In genomic region chr17:66268247-66268927, GRCh38 we compare ENCODE assay signal across 16 cellular contexts. TPM values are rescaled to one million over a fixed set of nuclear protein-coding genes. Genes with fewer than 3 reads are reported as not detected.
DNase-seq lines count a peak whose midpoint lies in the region; ATAC-seq lines count a peak whose summit lies in the region.
"Had no signal": no experiment of that assay in that cellular context is flagged by ENCODE, and none has a peak within 500 bp of the region (broad histone marks: within the 10 kb centered on the region; RNA-seq: fewer than 3 reads in every experiment).

No MANE protein-coding gene starts in this region.

- no peak overlapping the region for H3K4me2 ChIP-seq in neuronal stem cell (ENCODE audit: insufficient read depth, low read length, poor library complexity, severe bottlenecking)

- H3K4ac ChIP-seq in neuronal stem cell (ENCODE audit: low read length), result no peak overlapping the region

- H3K27me3 Mint-ChIP-seq in stimulated activated naive B cell treated with anti-CD40 and anti-IgM and Interleukin-4, amounts not matched to agents 10 μg/mL and 1 μg/mL and 100 μg/mL, for 72 hours, result peaks cover 7 to 32% of the 10 kb centered on the region in 2 donors

- no peak overlapping the region for H4K91ac ChIP-seq in neuronal stem cell (ENCODE audit: low read depth, low read length, poor library complexity)

- DNase-seq in GM04503 (ENCODE audit: low read depth) (peak; percentile 70), amniotic epithelial cell (ENCODE audit: low read depth) (peak; percentile 79), fibroblast of the conjunctiva (ENCODE audit: low read depth) (peak; percentile 78), skeletal muscle cell (ENCODE audit: low read depth) (peak; percentile 70), DMS 273 (lab: John Stamatoyannopoulos, UW; ENCODE audit: unreplicated experiment) (no peak), mesenteric fat pad (ENCODE audit: low spot score) (no peak), neuronal stem cell (ENCODE audit: low spot score) (no peak)
- no peak for DNase-seq in stimulated activated naive B cell treated with anti-CD40 and anti-IgM and Interleukin-4, amounts not matched to agents 10 μg/mL and 1 μg/mL and 100 μg/mL, for 72 hours
- DNase-seq: activated CD8-positive, alpha-beta memory T cell treated with anti-CD3 and anti-CD28 coated beads, Interleukin-2, amount 50 U/mL, for 4 hours; activated naive CD8-positive, alpha-beta T cell treated with anti-CD3 and anti-CD28 coated beads, Interleukin-2, amount 10 ng/mL, durations not matched to agents 7 days and 5 days; glutamatergic neuron; naive thymus-derived CD4-positive, alpha-beta T cell; NCI-H2227 treated with DMSO at 0.1 percent for 48 hours; sigmoid colon; stomach had no signal

- no peak overlapping the region for H2BK5ac ChIP-seq in neuronal stem cell (ENCODE audit: low read length)

- H3K9me3 Mint-ChIP-seq in stimulated activated naive B cell treated with anti-CD40 and anti-IgM and Interleukin-4, amounts not matched to agents 10 μg/mL and 1 μg/mL and 100 μg/mL, for 72 hours, result peaks cover 5 to 12% of the 10 kb centered on the region in 2 donors

- H2BK15ac ChIP-seq in neuronal stem cell (ENCODE audit: low read length), result no peak overlapping the region

- no peak overlapping the region for H3K4me3 ChIP-seq in skeletal muscle cell (ENCODE audit: low read depth, low read length)
- H3K4me3 ChIP-seq in neuronal stem cell (ENCODE audit: low read length in 2 of 2), result no peak overlapping the region
- H3K4me3 ChIP-seq: HAP-1, sigmoid colon, stomach had no signal

- no peak overlapping the region for H4K8ac ChIP-seq in neuronal stem cell (ENCODE audit: low read depth, low read length)

- H2BK120ac ChIP-seq in neuronal stem cell (ENCODE audit: low read depth, low read length), result no peak overlapping the region

- H3K36me3 Mint-ChIP-seq in stimulated activated naive B cell treated with anti-CD40 and anti-IgM and Interleukin-4, amounts not matched to agents 10 μg/mL and 1 μg/mL and 100 μg/mL, for 72 hours, result no peaks in the 10 kb centered on the region

- H3K27ac ChIP-seq in neuronal stem cell (replicated peaks; ENCODE audit: low read length), result no peak overlapping the region
- H3K27ac ChIP-seq: stomach had no signal

- H3K14ac ChIP-seq in neuronal stem cell (ENCODE audit: low read length), result no peak overlapping the region

- H3K79me1 ChIP-seq in neuronal stem cell (ENCODE audit: low read depth, low read length), result no peaks in the 10 kb centered on the region

- H3K4me3 Mint-ChIP-seq in stimulated activated naive B cell treated with anti-CD40 and anti-IgM and Interleukin-4, amounts not matched to agents 10 μg/mL and 1 μg/mL and 100 μg/mL, for 72 hours, result no peak overlapping the region
- H3K4me3 Mint-ChIP-seq: activated naive CD8-positive, alpha-beta T cell treated with anti-CD3 and anti-CD28 coated beads, Interleukin-2, amount 10 ng/mL, durations not matched to agents 7 days and 5 days; naive thymus-derived CD4-positive, alpha-beta T cell had no signal

- H3K36me3 ChIP-seq in neuronal stem cell (replicated peaks in 1 of 2; ENCODE audit: control insufficient read depth in 2 of 2, insufficient read depth in 2 of 2, low read length in 2 of 2), result no peaks in the 10 kb centered on the region
- H3K36me3 ChIP-seq: HAP-1, sigmoid colon, stomach had no signal

- no peak overlapping the region for H3K18ac ChIP-seq in neuronal stem cell (ENCODE audit: low read length)

- H3K23ac ChIP-seq in neuronal stem cell (ENCODE audit: low read depth, low read length, poor library complexity), result no peak overlapping the region

- H3K27me3 ChIP-seq in neuronal stem cell (ENCODE audit: control insufficient read depth in 3 of 3, insufficient read depth in 3 of 3, low read depth in 1 of 3, low read length in 3 of 3), result peaks cover 0 to 7% (median 0%) of the 10 kb centered on the region in 3 experiments
- H3K27me3 ChIP-seq: sigmoid colon, stomach had no signal

- no CpG with 5 or more reads among the region's 8 CpGs for WGBS in neuronal stem cell (ENCODE audit: extremely low coverage in 2 of 2, insufficient read length in 2 of 2, insufficient replicate concordance in 1 of 2), 2 donors

- no peak overlapping the region for H3K9ac ChIP-seq in neuronal stem cell (ENCODE audit: low read depth, low read length, poor library complexity)

- H2AK5ac ChIP-seq in neuronal stem cell (ENCODE audit: low read depth, low read length), result no peak overlapping the region

- H2BK12ac ChIP-seq in neuronal stem cell (ENCODE audit: low read length), result no peak overlapping the region

- no peak overlapping the region for H2AFZ ChIP-seq in neuronal stem cell (ENCODE audit: low read length)

- no peaks in the 10 kb centered on the region for H3K4me1 Mint-ChIP-seq in stimulated activated naive B cell treated with anti-CD40 and anti-IgM and Interleukin-4, amounts not matched to agents 10 μg/mL and 1 μg/mL and 100 μg/mL, for 72 hours

- peaks cover 5 to 7% of the 10 kb centered on the region in 2 donors for H3K9me3 ChIP-seq in neuronal stem cell (replicated peaks in 1 of 2; ENCODE audit: control insufficient read depth in 2 of 2, insufficient read depth in 1 of 2, low read depth in 1 of 2, low read length in 2 of 2)
- H3K9me3 ChIP-seq: HAP-1, sigmoid colon had no signal

- no peak overlapping the region for H3K27ac Mint-ChIP-seq in stimulated activated naive B cell treated with anti-CD40 and anti-IgM and Interleukin-4, amounts not matched to agents 10 μg/mL and 1 μg/mL and 100 μg/mL, for 72 hours
- H3K27ac Mint-ChIP-seq: activated naive CD8-positive, alpha-beta T cell treated with anti-CD3 and anti-CD28 coated beads, Interleukin-2, amount 10 ng/mL, durations not matched to agents 7 days and 5 days; naive thymus-derived CD4-positive, alpha-beta T cell had no signal

- no peak for ATAC-seq in stimulated activated naive B cell treated with anti-CD40 and anti-IgM and Interleukin-4, amounts not matched to agents 10 μg/mL and 1 μg/mL and 100 μg/mL, for 72 hours (replicated peaks)
- ATAC-seq: naive thymus-derived CD4-positive, alpha-beta T cell had no signal

- H3K4me1 ChIP-seq in neuronal stem cell (ENCODE audit: control insufficient read depth in 2 of 2, insufficient read depth in 1 of 2, low read depth in 1 of 2, low read length in 2 of 2), result no peaks in the 10 kb centered on the region
- H3K4me1 ChIP-seq: HAP-1 had no signal

RNA-seq across cellular contexts. Expression of gene PRKCA, which starts 34.0 kb away (rescaled TPM):
- total RNA-seq in mesenteric fat pad, result 14.9 TPM
- polyA plus RNA-seq in neuronal stem cell (2013, experiment 1 of 2), result 1.5 TPM
- 1.5 TPM for polyA plus RNA-seq in neuronal stem cell (2013, experiment 2 of 2)

RNA-seq across cellular contexts. Expression of gene APOH, which starts 39.2 kb away (rescaled TPM):
- not detected for total RNA-seq in mesenteric fat pad
- polyA plus RNA-seq in neuronal stem cell (2013, experiment 1 of 2), result not detected
- not detected for polyA plus RNA-seq in neuronal stem cell (2013, experiment 2 of 2)
- total RNA-seq: activated naive CD8-positive, alpha-beta T cell treated with anti-CD3 and anti-CD28 coated beads, Interleukin-2, amount 10 ng/mL, durations not matched to agents 7 days and 5 days; naive thymus-derived CD4-positive, alpha-beta T cell had no signal
- polyA plus RNA-seq: naive thymus-derived CD4-positive, alpha-beta T cell had no signal

Comparison
In these comparisons a context has a peak if more than half of its experiments do, and no peak if none do; other contexts are left out.
1. DNase-seq: peak in GM04503 (single experiment), amniotic epithelial cell (single experiment), fibroblast of the conjunctiva (single experiment) and skeletal muscle cell (single experiment); none in stimulated activated naive B cell treated with anti-CD40 and anti-IgM and Interleukin-4, amounts not matched to agents 10 μg/mL and 1 μg/mL and 100 μg/mL, for 72 hours (single experiment), DMS 273 (single experiment), mesenteric fat pad (single experiment) and neuronal stem cell (single experiment).